8 cellular contexts compared by ENCODE assay signal in the genomic region with DNA sequence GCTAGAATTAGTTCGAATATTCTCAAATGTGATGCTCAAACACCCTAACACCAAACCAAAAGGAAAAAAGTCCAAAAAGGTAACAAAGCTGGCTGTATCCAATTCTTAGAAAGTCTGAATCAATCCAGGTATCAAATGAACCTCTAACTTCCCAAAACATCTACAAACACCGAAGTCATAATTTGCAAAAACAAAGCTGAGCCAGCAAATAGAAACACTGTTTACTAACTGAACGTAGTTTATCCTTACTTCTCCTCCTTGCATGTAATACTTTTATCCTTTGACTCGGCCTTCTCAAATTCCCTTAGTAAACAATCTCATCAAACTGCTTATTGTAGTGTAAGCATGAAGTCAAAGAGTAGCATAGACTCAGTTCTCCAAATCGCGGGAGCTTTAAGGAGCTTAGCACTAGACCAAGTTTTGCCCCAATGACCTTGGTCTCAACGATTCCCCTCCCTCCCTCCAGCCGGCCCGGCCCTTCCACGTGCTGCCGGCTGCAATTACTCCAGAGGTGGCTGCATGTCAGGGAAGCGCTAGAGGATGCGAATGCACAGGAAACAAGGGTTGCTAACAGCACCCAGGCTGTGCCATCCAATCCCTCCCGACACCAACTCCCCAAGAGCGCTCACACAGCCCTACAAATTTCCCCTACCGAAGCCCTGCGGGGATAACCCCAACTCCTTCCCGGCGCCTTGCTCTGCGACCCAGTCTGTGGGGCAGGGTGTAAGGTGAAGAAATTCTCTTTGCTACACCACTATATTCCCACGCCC. TPM values are rescaled to one million over a fixed set of nuclear protein-coding genes. Genes with fewer than 3 reads are reported as not detected.
DNase-seq lines count a peak whose midpoint lies in the region.

No MANE protein-coding gene starts in this region.

- peak overlapping the region; percentile 95 for H3K4me3 Mint-ChIP-seq in T-helper 2 cell treated with Interferon-gamma antibody and Interleukin-4, amounts not matched to agents 5 μg/mL and 100 μg/mL, for 36 hours

- DNase-seq in NCI-H1694 treated with DMSO at 0.1 percent for 48 hours (lab: John Stamatoyannopoulos, UW) (peak; percentile 4), NCI-H1694 (lab: John Stamatoyannopoulos, UW) (no peak), H7 (peak; percentile 68), LHCN-M2 (ENCODE audit: low read depth) (peak; percentile 44), mesenteric fat pad (ENCODE audit: low spot score) (peak; percentile 86)
- DNase-seq in T-helper 2 cell treated with Interferon-gamma antibody and Interleukin-4, amounts not matched to agents 5 μg/mL and 100 μg/mL, for 36 hours (ENCODE audit: low spot score), result peak; percentile 16
- peak; percentile 6 for DNase-seq in effector CD4-positive, alpha-beta T cell

- no peaks in the 10 kb centered on the region for H3K9me3 ChIP-seq in subcutaneous abdominal adipose tissue (ENCODE audit: control insufficient read depth in 5 of 5, low read length in 5 of 5)

- H3K9ac ChIP-seq in subcutaneous abdominal adipose tissue (ENCODE audit: low read length in 5 of 5), result peak overlapping the region; percentile 89 to 95 (median 93)

- no peaks in the 10 kb centered on the region for H3K27me3 Mint-ChIP-seq in T-helper 2 cell treated with Interferon-gamma antibody and Interleukin-4, amounts not matched to agents 5 μg/mL and 100 μg/mL, for 36 hours (ENCODE audit: low read depth)

- peaks cover 12% of the 10 kb centered on the region for H3K36me3 Mint-ChIP-seq in T-helper 2 cell treated with Interferon-gamma antibody and Interleukin-4, amounts not matched to agents 5 μg/mL and 100 μg/mL, for 36 hours (ENCODE audit: low read depth)

- no peaks in the 10 kb centered on the region for H3K27me3 ChIP-seq in H7 (ENCODE audit: control insufficient read depth, insufficient read depth, low read length)
- H3K27me3 ChIP-seq in subcutaneous abdominal adipose tissue (ENCODE audit: control insufficient read depth in 5 of 5, insufficient read depth in 4 of 5, low read length in 5 of 5), result no peaks in the 10 kb centered on the region

- H3K4me1 Mint-ChIP-seq in T-helper 2 cell treated with Interferon-gamma antibody and Interleukin-4, amounts not matched to agents 5 μg/mL and 100 μg/mL, for 36 hours (ENCODE audit: low read depth), result peaks cover 20% of the 10 kb centered on the region

- H3K4me3 ChIP-seq in H7 (ENCODE audit: insufficient read depth, low read depth, low read length) (peak overlapping the region; percentile 93), subcutaneous abdominal adipose tissue (ENCODE audit: low read depth in 1 of 5, low read length in 5 of 5) (peak overlapping the region; percentile 92 to 98 (median 96))

- H3K4me1 ChIP-seq in subcutaneous abdominal adipose tissue (ENCODE audit: control insufficient read depth in 5 of 5, insufficient read depth in 5 of 5, low read length in 5 of 5), result peaks cover 2 to 22% (median 19%) of the 10 kb centered on the region in 5 donors

- H3K36me3 ChIP-seq in H7 (replicated peaks; ENCODE audit: control insufficient read depth, insufficient read depth, low read length), result no peaks in the 10 kb centered on the region; the same call in 1 of the 2 replicates
- H3K36me3 ChIP-seq in subcutaneous abdominal adipose tissue (ENCODE audit: control insufficient read depth in 5 of 5, insufficient read depth in 5 of 5, low read length in 5 of 5), result peaks cover 0 to 9% (median 2%) of the 10 kb centered on the region in 5 donors

- H3K27ac ChIP-seq in subcutaneous abdominal adipose tissue (ENCODE audit: low read depth, low read length), result peak overlapping the region; percentile 84

- no peaks in the 10 kb centered on the region for H3K9me3 Mint-ChIP-seq in T-helper 2 cell treated with Interferon-gamma antibody and Interleukin-4, amounts not matched to agents 5 μg/mL and 100 μg/mL, for 36 hours

- peak overlapping the region; percentile 94 for H3K27ac Mint-ChIP-seq in T-helper 2 cell treated with Interferon-gamma antibody and Interleukin-4, amounts not matched to agents 5 μg/mL and 100 μg/mL, for 36 hours

RNA-seq across cellular contexts. Expression of gene XPO4, which starts 0.7 kb away (rescaled TPM):
- total RNA-seq in H7 (2014; rRNA removed; shearing (Covaris generic)), result 33.4 and 34.4 TPM in 2 replicates
- total RNA-seq in LHCN-M2 (2014; rRNA removed) (25.6 and 26.0 TPM in 2 replicates), mesenteric fat pad (13.1 TPM)
- polyA plus RNA-seq in LHCN-M2 (2012), result 3.3 TPM
